8 cellular contexts compared by ENCODE assay signal in genomic region chr6:20877008-20877937, GRCh38.
DNase-seq lines count a peak whose midpoint lies in the region; ATAC-seq and TF ChIP-seq lines count a peak whose summit lies in the region.

No MANE protein-coding gene starts in this region.

- H3K27ac ChIP-seq in tibial artery = peak overlapping the region; percentile 60 to 72

- peaks cover 6% of the 10 kb centered on the region for H3K4me1 Mint-ChIP-seq in activated B cell treated with CpG ODN at 0.5 μM for 24 hours

- H3K27me3 ChIP-seq in tibial artery = no peaks in the 10 kb centered on the region

- peak; percentile 74 for DNase-seq in GM03348 (ENCODE audit: low spot score)
- no peak for DNase-seq in activated B cell treated with CpG ODN at 0.5 μM for 24 hours
- DNase-seq in iris pigment epithelial cell (ENCODE audit: low read depth) = peak; percentile 98
- DNase-seq in tibial artery = peak; percentile 60 to 76
- DNase-seq in effector CD8-positive, alpha-beta T cell (lab: John Stamatoyannopoulos, UW) = no peak
- no peak for DNase-seq in G401 (ENCODE audit: low spot score)

- no peak for TF ChIP-seq CTCF in activated B cell treated with CpG ODN at 0.5 μM for 24 hours (IDR thresholded peaks at IDR 0.05)
- no peak for TF ChIP-seq CTCF in tibial artery (IDR thresholded peaks at IDR 0.05)

- H3K36me3 ChIP-seq in tibial artery = no peaks in the 10 kb centered on the region

- intact Hi-C loops in activated B cell treated with CpG ODN at 0.5 μM for 24 hours (cut with micrococcal nuclease) = no loop called here
- intact Hi-C loops in tibial artery (cut with DNase I; ENCODE audit: low total_unique reads) = no loop called here

- no peak overlapping the region for H3K4me3 ChIP-seq in tibial artery

- H3K4me3 Mint-ChIP-seq in activated B cell treated with CpG ODN at 0.5 μM for 24 hours = no peak overlapping the region

- H3K9me3 Mint-ChIP-seq in activated B cell treated with CpG ODN at 0.5 μM for 24 hours = peaks cover 5% of the 10 kb centered on the region

- CTCF ChIA-PET in activated B cell treated with CpG ODN at 0.5 μM for 24 hours (lab: Charles Lee) = interaction anchor here (1.3 kb wide), 1 partner anchor 715 kb away, joined by 3 read pairs; no protein-coding TSS in a partner anchor

- H3K27me3 Mint-ChIP-seq in activated B cell treated with CpG ODN at 0.5 μM for 24 hours = no peaks in the 10 kb centered on the region

- peaks cover 14% of the 10 kb centered on the region for H3K36me3 Mint-ChIP-seq in activated B cell treated with CpG ODN at 0.5 μM for 24 hours (ENCODE audit: low read depth)

- H3K9me3 ChIP-seq in tibial artery = no peaks in the 10 kb centered on the region

- peak overlapping the region; percentile 10 for H3K27ac Mint-ChIP-seq in activated B cell treated with CpG ODN at 0.5 μM for 24 hours

- ATAC-seq in GM19463 (IDR thresholded peaks at IDR 0.05; ENCODE audit: unreplicated experiment) (peak; percentile 96), HG03442 (IDR thresholded peaks at IDR 0.05; ENCODE audit: unreplicated experiment) (peak; percentile 99), activated B cell treated with CpG ODN at 0.5 μM for 24 hours (ENCODE audit: low read depth) (peak; percentile 76)

- H3K4me1 ChIP-seq in tibial artery = peaks cover 0 to 19% (median 12%) of the 10 kb centered on the region in 4 donors

- POLR2A ChIA-PET in activated B cell treated with CpG ODN at 0.5 μM for 24 hours (lab: Charles Lee) = interaction anchor here (0.8 kb wide), 1 partner anchor 718 kb away, joined by 3 read pairs; no protein-coding TSS in a partner anchor

- in situ Hi-C loops in G401 (cut with HindIII; ENCODE audit: low sequenced_read_pairs) = no loop called here

Comparison
In these comparisons a context has a peak if more than half of its experiments do, and no peak if none do; other contexts are left out.
1. DNase-seq: peak in GM03348 (single experiment), iris pigment epithelial cell (single experiment) and tibial artery (2 of 2); none in activated B cell treated with CpG ODN at 0.5 μM for 24 hours (single experiment), effector CD8-positive, alpha-beta T cell (single experiment) and G401 (single experiment).
2. Peak in every context shown above with its lines, with median percentiles within 50 percentile points of each other: ATAC-seq.